ENCODE assay signal across 1 cellular context in genomic region chr15:41513282-41514227, GRCh38.
TF ChIP-seq lines count a peak whose summit lies in the region.

Gene LTK (minus strand): TSS chr15:41513827. CDS start chr15:41513709, 118 bp downstream.

TF ChIP-seq in K562, 482 proteins besides CTCF, POLR2A, EP300 and RAD21 (continued from another document and continues in another):
- TF ChIP-seq EZH2 (IDR thresholded peaks at IDR 0.05; ENCODE audit: borderline replicate concordance, low read depth, low read length) (no peak), E2F3 (CRISPR knock-in tag; IDR thresholded peaks at IDR 0.05) (no peak), ZNF445 (CRISPR knock-in tag; IDR thresholded peaks at IDR 0.05; ENCODE audit: low read depth) (no peak), ZNF408 (CRISPR knock-in tag; IDR thresholded peaks at IDR 0.05; ENCODE audit: low read depth) (no peak), ZNF311 (CRISPR knock-in tag; IDR thresholded peaks at IDR 0.05) (no peak), E2F5 (CRISPR knock-in tag; IDR thresholded peaks at IDR 0.05) (no peak), KLF10 (CRISPR knock-in tag; IDR thresholded peaks at IDR 0.05) (no peak), XRCC4 (IDR thresholded peaks at IDR 0.05; ENCODE audit: extremely low read depth, insufficient read depth, insufficient read length) (no peak), TEAD4 (IDR thresholded peaks at IDR 0.05; ENCODE audit: low read length) (no peak), TEAD4 (CRISPR knock-in tag; IDR thresholded peaks at IDR 0.05; ENCODE audit: borderline replicate concordance) (no peak), E2F8 (IDR thresholded peaks at IDR 0.05; ENCODE audit: low read depth, partially characterized antibody) (no peak), MAFF (IDR thresholded peaks at IDR 0.05; ENCODE audit: low read length) (no peak), BDP1 (IDR thresholded peaks at IDR 0.05; ENCODE audit: insufficient read depth, insufficient read length) (no peak), GABPB1 (CRISPR knock-in tag; IDR thresholded peaks at IDR 0.05) (peak; percentile 56), PTRF (tag; IDR thresholded peaks at IDR 0.05) (no peak), NR1H2 (CRISPR knock-in tag; IDR thresholded peaks at IDR 0.05) (no peak), SMC3 (conservative IDR thresholded peaks at IDR 0.05; ENCODE audit: insufficient read depth, low read depth, low read length) (no peak), ZNF24 (IDR thresholded peaks at IDR 0.05) (no peak), TFAM (CRISPR knock-in tag; conservative IDR thresholded peaks at IDR 0.05) (no peak), CBX8 (IDR thresholded peaks at IDR 0.05; ENCODE audit: borderline replicate concordance, extremely low read depth, low read depth, low read length, poor library complexity, severe bottlenecking) (no peak), EP400 (IDR thresholded peaks at IDR 0.05) (peak; percentile 56), NR2F6 (CRISPR knock-in tag; IDR thresholded peaks at IDR 0.05) (no peak), ATF7 (IDR thresholded peaks at IDR 0.05) (peak; percentile 60; the same call in 1 of the 2 replicates), CEBPB (tag; IDR thresholded peaks at IDR 0.05) (no peak), HLTF (IDR thresholded peaks at IDR 0.05) (no peak), LCOR (CRISPR knock-in tag; IDR thresholded peaks at IDR 0.05) (peak; percentile 88), ZKSCAN3 (CRISPR knock-in tag; IDR thresholded peaks at IDR 0.05) (no peak), NFIC (IDR thresholded peaks at IDR 0.05) (no peak), PRMT5 (CRISPR knock-in tag; IDR thresholded peaks at IDR 0.05) (no peak), HNRNPL (IDR thresholded peaks at IDR 0.05; ENCODE audit: low read depth, low read length) (no peak), CHCHD3 (CRISPR knock-in tag; IDR thresholded peaks at IDR 0.05) (no peak), CEBPZ (IDR thresholded peaks at IDR 0.05; ENCODE audit: borderline replicate concordance, low read depth, low read length) (no peak), HDGF (IDR thresholded peaks at IDR 0.05) (no peak), ETS2 (tag; IDR thresholded peaks at IDR 0.05; ENCODE audit: borderline replicate concordance, poor library complexity, severe bottlenecking) (no peak), POLR2G (IDR thresholded peaks at IDR 0.05; ENCODE audit: low read depth, low read length) (peak; percentile 81), ZBTB11 (CRISPR knock-in tag; IDR thresholded peaks at IDR 0.05) (peak in 1 of 3 experiments; percentile 51; a peak in 1 of 6 replicates), ZKSCAN1 (IDR thresholded peaks at IDR 0.05; ENCODE audit: low read depth, low read length) (no peak), DEAF1 (CRISPR knock-in tag; IDR thresholded peaks at IDR 0.05) (no peak), ZNF175 (CRISPR knock-in tag; IDR thresholded peaks at IDR 0.05; ENCODE audit: low read depth) (no peak), MYNN (IDR thresholded peaks at IDR 0.05) (no peak), MYNN (CRISPR knock-in tag; IDR thresholded peaks at IDR 0.05) (no peak), NCOA1 (IDR thresholded peaks at IDR 0.05; ENCODE audit: low read depth) (no peak), ZNF75A (CRISPR knock-in tag; IDR thresholded peaks at IDR 0.05) (no peak), TOE1 (IDR thresholded peaks at IDR 0.05; ENCODE audit: borderline replicate concordance) (no peak), TOE1 (CRISPR knock-in tag; IDR thresholded peaks at IDR 0.05; ENCODE audit: borderline replicate concordance, low read depth) (no peak), MED1 (CRISPR knock-in tag; IDR thresholded peaks at IDR 0.05; ENCODE audit: borderline replicate concordance) (no peak), ETV6 (IDR thresholded peaks at IDR 0.05; ENCODE audit: borderline replicate concordance in 1 of 2, low read depth in 2 of 2, low read length in 1 of 2) (no peak), ETV6 (CRISPR knock-in tag; IDR thresholded peaks at IDR 0.05; ENCODE audit: borderline replicate concordance) (no peak), NFIX (CRISPR knock-in tag; IDR thresholded peaks at IDR 0.05; ENCODE audit: low read depth) (no peak), SP1 (CRISPR knock-in tag; IDR thresholded peaks at IDR 0.05) (peak; percentile 83), KDM4B (IDR thresholded peaks at IDR 0.05; ENCODE audit: borderline replicate concordance in 2 of 2, low read depth in 1 of 2) (no peak), ZNF263 (CRISPR knock-in tag; IDR thresholded peaks at IDR 0.05; ENCODE audit: borderline replicate concordance) (no peak; the same call in 1 of the 2 replicates), ZNF780A (CRISPR knock-in tag; IDR thresholded peaks at IDR 0.05) (no peak)
- TF ChIP-seq, protein P1, sequence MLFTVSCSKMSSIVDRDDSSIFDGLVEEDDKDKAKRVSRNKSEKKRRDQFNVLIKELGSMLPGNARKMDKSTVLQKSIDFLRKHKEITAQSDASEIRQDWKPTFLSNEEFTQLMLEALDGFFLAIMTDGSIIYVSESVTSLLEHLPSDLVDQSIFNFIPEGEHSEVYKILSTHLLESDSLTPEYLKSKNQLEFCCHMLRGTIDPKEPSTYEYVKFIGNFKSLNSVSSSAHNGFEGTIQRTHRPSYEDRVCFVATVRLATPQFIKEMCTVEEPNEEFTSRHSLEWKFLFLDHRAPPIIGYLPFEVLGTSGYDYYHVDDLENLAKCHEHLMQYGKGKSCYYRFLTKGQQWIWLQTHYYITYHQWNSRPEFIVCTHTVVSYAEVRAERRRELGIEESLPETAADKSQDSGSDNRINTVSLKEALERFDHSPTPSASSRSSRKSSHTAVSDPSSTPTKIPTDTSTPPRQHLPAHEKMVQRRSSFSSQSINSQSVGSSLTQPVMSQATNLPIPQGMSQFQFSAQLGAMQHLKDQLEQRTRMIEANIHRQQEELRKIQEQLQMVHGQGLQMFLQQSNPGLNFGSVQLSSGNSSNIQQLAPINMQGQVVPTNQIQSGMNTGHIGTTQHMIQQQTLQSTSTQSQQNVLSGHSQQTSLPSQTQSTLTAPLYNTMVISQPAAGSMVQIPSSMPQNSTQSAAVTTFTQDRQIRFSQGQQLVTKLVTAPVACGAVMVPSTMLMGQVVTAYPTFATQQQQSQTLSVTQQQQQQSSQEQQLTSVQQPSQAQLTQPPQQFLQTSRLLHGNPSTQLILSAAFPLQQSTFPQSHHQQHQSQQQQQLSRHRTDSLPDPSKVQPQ (CRISPR knock-in tag; IDR thresholded peaks at IDR 0.05; ENCODE audit: borderline replicate concordance), result no peak
- TF ChIP-seq, protein P2, sequence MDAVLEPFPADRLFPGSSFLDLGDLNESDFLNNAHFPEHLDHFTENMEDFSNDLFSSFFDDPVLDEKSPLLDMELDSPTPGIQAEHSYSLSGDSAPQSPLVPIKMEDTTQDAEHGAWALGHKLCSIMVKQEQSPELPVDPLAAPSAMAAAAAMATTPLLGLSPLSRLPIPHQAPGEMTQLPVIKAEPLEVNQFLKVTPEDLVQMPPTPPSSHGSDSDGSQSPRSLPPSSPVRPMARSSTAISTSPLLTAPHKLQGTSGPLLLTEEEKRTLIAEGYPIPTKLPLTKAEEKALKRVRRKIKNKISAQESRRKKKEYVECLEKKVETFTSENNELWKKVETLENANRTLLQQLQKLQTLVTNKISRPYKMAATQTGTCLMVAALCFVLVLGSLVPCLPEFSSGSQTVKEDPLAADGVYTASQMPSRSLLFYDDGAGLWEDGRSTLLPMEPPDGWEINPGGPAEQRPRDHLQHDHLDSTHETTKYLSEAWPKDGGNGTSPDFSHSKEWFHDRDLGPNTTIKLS (IDR thresholded peaks at IDR 0.05; ENCODE audit: borderline replicate concordance, low read depth), result peak; percentile 65; the same call in 1 of the 2 replicates
- TF ChIP-seq, protein P3, sequence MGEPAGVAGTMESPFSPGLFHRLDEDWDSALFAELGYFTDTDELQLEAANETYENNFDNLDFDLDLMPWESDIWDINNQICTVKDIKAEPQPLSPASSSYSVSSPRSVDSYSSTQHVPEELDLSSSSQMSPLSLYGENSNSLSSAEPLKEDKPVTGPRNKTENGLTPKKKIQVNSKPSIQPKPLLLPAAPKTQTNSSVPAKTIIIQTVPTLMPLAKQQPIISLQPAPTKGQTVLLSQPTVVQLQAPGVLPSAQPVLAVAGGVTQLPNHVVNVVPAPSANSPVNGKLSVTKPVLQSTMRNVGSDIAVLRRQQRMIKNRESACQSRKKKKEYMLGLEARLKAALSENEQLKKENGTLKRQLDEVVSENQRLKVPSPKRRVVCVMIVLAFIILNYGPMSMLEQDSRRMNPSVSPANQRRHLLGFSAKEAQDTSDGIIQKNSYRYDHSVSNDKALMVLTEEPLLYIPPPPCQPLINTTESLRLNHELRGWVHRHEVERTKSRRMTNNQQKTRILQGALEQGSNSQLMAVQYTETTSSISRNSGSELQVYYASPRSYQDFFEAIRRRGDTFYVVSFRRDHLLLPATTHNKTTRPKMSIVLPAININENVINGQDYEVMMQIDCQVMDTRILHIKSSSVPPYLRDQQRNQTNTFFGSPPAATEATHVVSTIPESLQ (CRISPR knock-in tag; IDR thresholded peaks at IDR 0.05), result no peak
